18 cellular contexts compared by ENCODE assay signal in genomic region chr11:69910519-69911309, GRCh38.
"Had no signal": no experiment of that assay in that cellular context is flagged by ENCODE, and none has a peak within 500 bp of the region (broad histone marks: within the 10 kb centered on the region; RNA-seq: fewer than 3 reads in every experiment).

No MANE protein-coding gene starts in this region.

- H3K4me1 Mint-ChIP-seq: activated B cell treated with CpG ODN at 0.5 μM for 24 hours; activated CD4-positive, alpha-beta T cell treated with anti-CD3 and anti-CD28 coated beads, Interleukin-2, amount 10 ng/mL, durations not matched to agents 7 days and 5 days; activated naive CD8-positive, alpha-beta T cell treated with anti-CD3 and anti-CD28 coated beads, Interleukin-2, amount 50 U/mL, for 24 hours; memory B cell had no signal

- H3K27me3 Mint-ChIP-seq: activated CD4-positive, alpha-beta T cell treated with anti-CD3 and anti-CD28 coated beads, Interleukin-2, amount 10 ng/mL, durations not matched to agents 7 days and 5 days had no signal

- H3K27ac Mint-ChIP-seq: activated B cell treated with CpG ODN at 0.5 μM for 24 hours; activated CD4-positive, alpha-beta T cell treated with anti-CD3 and anti-CD28 coated beads, Interleukin-2, amount 10 ng/mL, durations not matched to agents 7 days and 5 days; activated naive CD8-positive, alpha-beta T cell treated with anti-CD3 and anti-CD28 coated beads, Interleukin-2, amount 50 U/mL, for 24 hours; activated T-helper 1 cell treated with anti-CD3 and anti-CD28 coated beads, Interleukin-12 subunit alpha, Interleukin-12 subunit beta, Interleukin-2, Interleukin-4 antibody, amounts not matched to agents 30 ng/mL and 10 ng/mL and 1 ng/mL, durations not matched to agents 14 hours and 24 hours and 36 hours; memory B cell; T-helper 1 cell treated with Interleukin-12 subunit alpha and Interleukin-12 subunit beta and Interleukin-4 antibody, amounts not matched to agents 30 μg/mL and 1 μg/mL, for 36 hours had no signal

- H3K9me3 Mint-ChIP-seq: activated B cell treated with CpG ODN at 0.5 μM for 24 hours; activated CD4-positive, alpha-beta T cell treated with anti-CD3 and anti-CD28 coated beads, Interleukin-2, amount 10 ng/mL, durations not matched to agents 7 days and 5 days; activated naive CD8-positive, alpha-beta T cell treated with anti-CD3 and anti-CD28 coated beads, Interleukin-2, amount 50 U/mL, for 24 hours; activated T-helper 1 cell treated with anti-CD3 and anti-CD28 coated beads, Interleukin-12 subunit alpha, Interleukin-12 subunit beta, Interleukin-2, Interleukin-4 antibody, amounts not matched to agents 30 ng/mL and 10 ng/mL and 1 ng/mL, durations not matched to agents 14 hours and 24 hours and 36 hours; memory B cell; stimulated activated naive CD8-positive, alpha-beta T cell treated with anti-CD3 and anti-CD28 coated beads, Interleukin-15, amount 100 ng/mL, for 72 hours; T-helper 1 cell treated with Interleukin-12 subunit alpha and Interleukin-12 subunit beta and Interleukin-4 antibody, amounts not matched to agents 30 μg/mL and 1 μg/mL, for 36 hours had no signal

- H3K4me3 Mint-ChIP-seq: activated B cell treated with CpG ODN at 0.5 μM for 24 hours; activated CD4-positive, alpha-beta T cell treated with anti-CD3 and anti-CD28 coated beads, Interleukin-2, amount 10 ng/mL, durations not matched to agents 7 days and 5 days; activated naive CD8-positive, alpha-beta T cell treated with anti-CD3 and anti-CD28 coated beads, Interleukin-2, amount 50 U/mL, for 24 hours; activated T-helper 1 cell treated with anti-CD3 and anti-CD28 coated beads, Interleukin-12 subunit alpha, Interleukin-12 subunit beta, Interleukin-2, Interleukin-4 antibody, amounts not matched to agents 30 ng/mL and 10 ng/mL and 1 ng/mL, durations not matched to agents 14 hours and 24 hours and 36 hours; memory B cell; naive thymus-derived CD8-positive, alpha-beta T cell; stimulated activated naive CD8-positive, alpha-beta T cell treated with anti-CD3 and anti-CD28 coated beads, Interleukin-15, amount 100 ng/mL, for 72 hours; T-helper 1 cell treated with Interleukin-12 subunit alpha and Interleukin-12 subunit beta and Interleukin-4 antibody, amounts not matched to agents 30 μg/mL and 1 μg/mL, for 36 hours had no signal

- FAIRE-seq: frontal cortex had no signal

- H3K4me3 ChIP-seq: psoas muscle, right lobe of liver, smooth muscle cell, upper lobe of left lung had no signal

- H3K36me3 Mint-ChIP-seq: memory B cell; naive thymus-derived CD8-positive, alpha-beta T cell had no signal

- H3K9me3 ChIP-seq: ascending aorta, breast epithelium, psoas muscle, right lobe of liver, upper lobe of left lung had no signal

- H3K36me3 ChIP-seq: ascending aorta, breast epithelium, right lobe of liver, upper lobe of left lung had no signal

- H3K27me3 ChIP-seq: ascending aorta, breast epithelium, right lobe of liver had no signal

- DNase-seq: activated B cell treated with CpG ODN at 0.5 μM for 24 hours; activated CD4-positive, alpha-beta T cell treated with anti-CD3 and anti-CD28 coated beads, Interleukin-2, amount 10 ng/mL, durations not matched to agents 7 days and 5 days; activated CD8-positive, alpha-beta memory T cell treated with anti-CD3 and anti-CD28 coated beads for 24 hours; activated naive CD4-positive, alpha-beta T cell; activated naive CD8-positive, alpha-beta T cell treated with anti-CD3 and anti-CD28 coated beads, Interleukin-2, amount 50 U/mL, for 24 hours; occipital lobe; stimulated activated naive CD8-positive, alpha-beta T cell treated with anti-CD3 and anti-CD28 coated beads, Interleukin-15, amount 100 ng/mL, for 72 hours had no signal

- H3K4me2 ChIP-seq: smooth muscle cell had no signal

- H3K27ac ChIP-seq: ascending aorta, psoas muscle, right lobe of liver, upper lobe of left lung had no signal
